Comparison of ENCODE assay signal across 14 cellular contexts in genomic region chr7:150958603-150959002, GRCh38.
"Had no signal": no experiment of that assay in that cellular context is flagged by ENCODE, and none has a peak within 500 bp of the region (broad histone marks: within the 10 kb centered on the region; RNA-seq: fewer than 3 reads in every experiment).

No MANE protein-coding gene starts in this region.

- H3K4me3 ChIP-seq: neural progenitor cell, ovary had no signal

- H3K36me3 ChIP-seq: neural progenitor cell, ovary had no signal

- ATAC-seq: activated CD4-positive, alpha-beta T cell treated with anti-CD3 and anti-CD28 coated beads for 36 hours had no signal

- DNase-seq: activated CD4-positive, alpha-beta memory T cell treated with anti-CD3 and anti-CD28 coated beads, Interleukin-2, amount 10 ng/mL, durations not matched to agents 7 days and 5 days; activated CD4-positive, alpha-beta T cell treated with anti-CD3 and anti-CD28 coated beads for 36 hours; activated effector memory CD4-positive, alpha-beta T cell treated with anti-CD3 and anti-CD28 coated beads, Interleukin-2, amount 50 U/mL, for 16 hours; activated T-cell treated with anti-CD3 and anti-CD28 coated beads, Interleukin-2, amount 50 U/mL, for 24 hours; amniotic stem cell; caudate nucleus; foreskin fibroblast; glutamatergic neuron; hypothalamus; mesendoderm; stimulated activated CD4-positive, alpha-beta T cell treated with anti-CD3 and anti-CD28 coated beads, Interleukin-1b, Interleukin-23, amount 100 ng/mL, for 48 hours; WERI-Rb-1 had no signal

- H3K27ac ChIP-seq: neural progenitor cell, ovary, WERI-Rb-1 had no signal

- H3K27me3 ChIP-seq: neural progenitor cell, ovary had no signal

- H3K9me3 ChIP-seq: ovary had no signal
